ENCODE assay signal across 10 cellular contexts in the genomic region with DNA sequence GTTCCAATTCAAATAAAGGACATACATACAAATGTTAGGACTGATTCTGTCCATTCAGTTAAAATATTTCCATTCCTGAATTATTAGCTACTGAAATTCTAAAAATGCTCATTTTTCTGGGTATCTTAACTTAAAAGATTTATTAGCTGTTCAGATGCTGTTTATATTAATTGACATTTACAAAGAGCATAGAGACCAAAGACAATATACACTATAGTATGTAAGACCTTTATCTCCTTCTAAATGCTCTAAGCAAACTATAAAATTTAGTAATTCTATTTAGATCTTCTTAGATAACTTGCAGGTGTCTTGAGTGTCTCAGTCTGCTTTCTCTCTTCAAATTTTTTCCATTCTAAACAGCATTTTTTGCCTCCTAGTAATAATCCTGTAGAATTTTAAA. TPM values are rescaled to one million over a fixed set of nuclear protein-coding genes. Genes with fewer than 3 reads are reported as not detected.
"Had no signal": no experiment of that assay in that cellular context is flagged by ENCODE, and none has a peak within 500 bp of the region (broad histone marks: within the 10 kb centered on the region; RNA-seq: fewer than 3 reads in every experiment).

No MANE protein-coding gene starts in this region.

- ATAC-seq: GM23338, K562 had no signal

- DNase-seq: H9, HCEC 1CT, IMR-90, KG1 had no signal

- FAIRE-seq: H1, H54, HTR-8/SVneo, K562 had no signal

- H3K9me3 Mint-ChIP-seq: GM23338 had no signal

- H3K27ac Mint-ChIP-seq: GM23338, H9 had no signal

RNA-seq across cellular contexts. Expression of gene MYOC, which starts 50.1 kb away (rescaled TPM):
- total RNA-seq: GM23338, H1, H9, HT-29, IMR-90, K562 had no signal
- polyA plus RNA-seq: GM23338, H1, IMR-90, K562 had no signal
